ENCODE assay signal across 9 cellular contexts in genomic region chr17:15738066-15738465, GRCh38. TPM values are rescaled to one million over a fixed set of nuclear protein-coding genes. Genes with fewer than 3 reads are reported as not detected.
"Had no signal": no experiment of that assay in that cellular context is flagged by ENCODE, and none has a peak within 500 bp of the region (broad histone marks: within the 10 kb centered on the region; RNA-seq: fewer than 3 reads in every experiment).

No MANE protein-coding gene starts in this region.

- DNase-seq: H9, HCEC 1CT, KBM-7 had no signal

- ATAC-seq: GM23338, HepG2 had no signal

- H3K27me3 Mint-ChIP-seq: IgD-negative memory B cell had no signal

- H3K36me3 Mint-ChIP-seq: IgD-negative memory B cell had no signal

- H3K9me3 Mint-ChIP-seq: GM23338, H9 had no signal

- H3K27ac Mint-ChIP-seq: GM23338, IgD-negative memory B cell had no signal

- FAIRE-seq: H1, H54, HepG2 had no signal

- H3K4me3 Mint-ChIP-seq: GM23338, H9, IgD-negative memory B cell had no signal

- H3K4me3 ChIP-seq: GM23338 had no signal

- H3K4me1 Mint-ChIP-seq: GM23338, H9 had no signal

RNA-seq across cellular contexts. Expression of gene TBC1D26, which starts 6.0 kb away (rescaled TPM):
- total RNA-seq: HepG2, HT-29 had no signal
- polyA plus RNA-seq: IgD-negative memory B cell had no signal
